32 cellular contexts compared by ENCODE assay signal in the genomic region with DNA sequence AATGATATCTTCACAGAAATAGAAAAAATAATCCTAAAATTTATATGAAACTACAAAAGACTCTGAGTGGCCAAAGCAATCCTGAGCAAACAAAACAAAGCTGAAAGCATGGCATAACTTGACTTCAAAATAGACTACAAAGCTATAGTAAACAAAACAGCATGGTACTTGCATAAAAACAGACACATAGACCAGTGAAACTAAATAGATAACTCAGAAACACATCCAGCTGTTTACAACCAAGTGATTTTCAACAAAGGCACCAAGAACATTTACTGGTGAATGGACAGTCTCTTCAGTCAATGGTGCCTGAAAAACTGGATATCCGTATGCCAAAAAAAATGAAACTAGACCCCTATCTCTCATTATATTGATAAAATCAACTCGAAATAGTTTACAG. TPM values are rescaled to one million over a fixed set of nuclear protein-coding genes. Genes with fewer than 3 reads are reported as not detected.
"Had no signal": no experiment of that assay in that cellular context is flagged by ENCODE, and none has a peak within 500 bp of the region (broad histone marks: within the 10 kb centered on the region; RNA-seq: fewer than 3 reads in every experiment).

No MANE protein-coding gene starts in this region.

- ATAC-seq: effector memory CD8-positive, alpha-beta T cell; esophagus mucosa; foreskin keratinocyte; gastrocnemius medialis; gastroesophageal sphincter; heart left ventricle; heart right ventricle had no signal

- DNase-seq: colonic mucosa; cortex of kidney; dermis blood vessel endothelial cell; dorsolateral prefrontal cortex; effector CD4-positive, alpha-beta T cell; effector CD8-positive, alpha-beta T cell; effector memory CD4-positive, alpha-beta T cell; effector memory CD8-positive, alpha-beta T cell; endodermal cell; erythroblast; esophagus squamous epithelium; foreskin fibroblast; foreskin keratinocyte; foreskin melanocyte; gastrocnemius medialis; glutamatergic neuron; head of caudate nucleus; heart left ventricle; heart right ventricle had no signal

- H3K4me1 ChIP-seq: colonic mucosa, esophagus muscularis mucosa, esophagus squamous epithelium, foreskin keratinocyte, gastroesophageal sphincter, heart right ventricle had no signal

- H3K4me3 Mint-ChIP-seq: dendritic cell treated with granulocyte-macrophage colony-stimulating factor and Interleukin-4, amounts not matched to agents 40 ng/mL and 50 ng/mL, for 4 days; effector memory CD8-positive, alpha-beta T cell; endodermal cell had no signal

- H3K4me3 ChIP-seq: colonic mucosa, coronary artery, dorsolateral prefrontal cortex, esophagus muscularis mucosa, esophagus squamous epithelium, gastroesophageal sphincter, heart left ventricle, heart right ventricle had no signal

- H3K36me3 ChIP-seq: colonic mucosa, esophagus muscularis mucosa, esophagus squamous epithelium, gastrocnemius medialis, gastroesophageal sphincter, heart left ventricle, heart right ventricle had no signal

- H3K27ac ChIP-seq: colonic mucosa, coronary artery, dorsolateral prefrontal cortex, epithelial cell of prostate, esophagus muscularis mucosa, esophagus squamous epithelium, foreskin keratinocyte, gastrocnemius medialis, gastroesophageal sphincter, heart left ventricle, heart right ventricle had no signal

- H3K27me3 Mint-ChIP-seq: dendritic cell treated with granulocyte-macrophage colony-stimulating factor and Interleukin-4, amounts not matched to agents 40 ng/mL and 50 ng/mL, for 4 days had no signal

- H3K27me3 ChIP-seq: colonic mucosa, dorsolateral prefrontal cortex, esophagus muscularis mucosa, esophagus squamous epithelium, foreskin keratinocyte, gastrocnemius medialis, gastroesophageal sphincter, heart left ventricle, heart right ventricle had no signal

- H3K27ac Mint-ChIP-seq: dendritic cell treated with granulocyte-macrophage colony-stimulating factor and Interleukin-4, amounts not matched to agents 40 ng/mL and 50 ng/mL, for 4 days; effector memory CD8-positive, alpha-beta T cell; endodermal cell had no signal

- H3K4me1 Mint-ChIP-seq: endodermal cell had no signal

- H3K9me3 ChIP-seq: colonic mucosa, gastrocnemius medialis had no signal

- FAIRE-seq: colon, endometrium, endothelial cell of umbilical vein, frontal cortex had no signal

RNA-seq across cellular contexts. Expression of a gene that starts 25.2 kb away (rescaled TPM):
- total RNA-seq: dermis blood vessel endothelial cell, dermis microvascular lymphatic vessel endothelial cell, epithelial cell of proximal tubule, foreskin keratinocyte had no signal
- polyA plus RNA-seq: fibroblast of lung, foreskin keratinocyte had no signal
